1 cellular context compared by ENCODE assay signal in genomic region chr17:72571813-72572396, GRCh38.
TF ChIP-seq lines count a peak whose summit lies in the region.

No MANE protein-coding gene starts in this region.

TF ChIP-seq in HepG2, 621 proteins besides CTCF, POLR2A, EP300 and RAD21 (continued from another document and continues in another):
- peak; percentile 24; the same call in 1 of the 2 replicates for TF ChIP-seq ZFX (CRISPR knock-in tag; IDR thresholded peaks at IDR 0.05; ENCODE audit: low read depth)
- TF ChIP-seq ARID5B (CRISPR knock-in tag; IDR thresholded peaks at IDR 0.05): peak; percentile 88
- TF ChIP-seq SIN3A (IDR thresholded peaks at IDR 0.05; ENCODE audit: borderline replicate concordance, low read depth, low read length): no peak
- TF ChIP-seq TBX2 (CRISPR knock-in tag; IDR thresholded peaks at IDR 0.05; ENCODE audit: borderline replicate concordance): peak; percentile 84; the same call in 1 of the 2 replicates
- peak; percentile 70 for TF ChIP-seq HDAC2 (CRISPR knock-in tag; IDR thresholded peaks at IDR 0.05)
- no peak for TF ChIP-seq ZFP36L1 (CRISPR knock-in tag; IDR thresholded peaks at IDR 0.05)
- TF ChIP-seq ZSCAN30 (CRISPR knock-in tag; IDR thresholded peaks at IDR 0.05): peak; percentile 24; the same call in 1 of the 2 replicates
- peak; percentile 21; the same call in 1 of the 2 replicates for TF ChIP-seq DMAP1 (CRISPR knock-in tag; IDR thresholded peaks at IDR 0.05)
- TF ChIP-seq ZNF281 (CRISPR knock-in tag; IDR thresholded peaks at IDR 0.05; ENCODE audit: borderline replicate concordance): peak; percentile 96
- peak; percentile 91 for TF ChIP-seq NR2F6 (IDR thresholded peaks at IDR 0.05)
- peak; percentile 94 for TF ChIP-seq NR2F6 (CRISPR knock-in tag; IDR thresholded peaks at IDR 0.05)
- no peak for TF ChIP-seq ZNF138 (CRISPR knock-in tag; IDR thresholded peaks at IDR 0.05; ENCODE audit: low read depth)
- TF ChIP-seq GMEB2 (CRISPR knock-in tag; IDR thresholded peaks at IDR 0.05; ENCODE audit: low read depth): no peak
- TF ChIP-seq SMAD3 (CRISPR knock-in tag; IDR thresholded peaks at IDR 0.05): peak; percentile 62; the same call in 1 of the 2 replicates
- no peak for TF ChIP-seq NFATC3 (CRISPR knock-in tag; IDR thresholded peaks at IDR 0.05)
- no peak for TF ChIP-seq TBP (CRISPR knock-in tag; IDR thresholded peaks at IDR 0.05)
- TF ChIP-seq CREBL2 (CRISPR knock-in tag; IDR thresholded peaks at IDR 0.05; ENCODE audit: borderline replicate concordance): no peak
- TF ChIP-seq POLR2G (IDR thresholded peaks at IDR 0.05; ENCODE audit: low read depth, low read length): no peak
- TF ChIP-seq FOXA3 (CRISPR knock-in tag; IDR thresholded peaks at IDR 0.05): peak; percentile 75
- TF ChIP-seq ISL2 (CRISPR knock-in tag; IDR thresholded peaks at IDR 0.05): peak; percentile 82
- TF ChIP-seq KMT2A (CRISPR knock-in tag; IDR thresholded peaks at IDR 0.05): no peak
- no peak for TF ChIP-seq ZNF335 (CRISPR knock-in tag; IDR thresholded peaks at IDR 0.05)
- TF ChIP-seq JDP2 (CRISPR knock-in tag; IDR thresholded peaks at IDR 0.05; ENCODE audit: borderline replicate concordance): no peak
- no peak for TF ChIP-seq ATF7 (IDR thresholded peaks at IDR 0.05)
- 0 out of 2 replicates have a peak, but pooled peaks have one; percentile 37 for TF ChIP-seq ATF7 (CRISPR knock-in tag; IDR thresholded peaks at IDR 0.05)
- no peak for TF ChIP-seq EZH2 (conservative IDR thresholded peaks at IDR 0.05; ENCODE audit: low read depth, low read length)
- TF ChIP-seq SKIL (CRISPR knock-in tag; IDR thresholded peaks at IDR 0.05; ENCODE audit: borderline replicate concordance): peak; percentile 78
- no peak for TF ChIP-seq NFAT5 (CRISPR knock-in tag; IDR thresholded peaks at IDR 0.05)
- TF ChIP-seq MYPOP (CRISPR knock-in tag; IDR thresholded peaks at IDR 0.05): peak; percentile 37; the same call in 1 of the 2 replicates
- no peak for TF ChIP-seq NBN (conservative IDR thresholded peaks at IDR 0.05)
- TF ChIP-seq ZFP90 (CRISPR knock-in tag; IDR thresholded peaks at IDR 0.05; ENCODE audit: borderline replicate concordance): no peak
- TF ChIP-seq GMEB1 (CRISPR knock-in tag; IDR thresholded peaks at IDR 0.05; ENCODE audit: borderline replicate concordance): peak; percentile 25; the same call in 1 of the 2 replicates
- no peak for TF ChIP-seq PREB (CRISPR knock-in tag; IDR thresholded peaks at IDR 0.05)
- peak; percentile 41; the same call in 1 of the 2 replicates for TF ChIP-seq MED1 (CRISPR knock-in tag; IDR thresholded peaks at IDR 0.05)
- no peak for TF ChIP-seq ZNF782 (CRISPR knock-in tag; IDR thresholded peaks at IDR 0.05; ENCODE audit: borderline replicate concordance)
- TF ChIP-seq ZNF780A (CRISPR knock-in tag; IDR thresholded peaks at IDR 0.05): no peak
- TF ChIP-seq FOXO4 (CRISPR knock-in tag; conservative IDR thresholded peaks at IDR 0.05): no peak
- 0 out of 2 replicates have a peak, but pooled peaks have one; percentile 20 for TF ChIP-seq MIXL1 (CRISPR knock-in tag; IDR thresholded peaks at IDR 0.05)
- TF ChIP-seq HDAC1 (CRISPR knock-in tag; IDR thresholded peaks at IDR 0.05): 0 out of 2 replicates have a peak, but pooled peaks have one; percentile 39
